Comparison of ENCODE assay signal across 1 cellular context in the genomic region with DNA sequence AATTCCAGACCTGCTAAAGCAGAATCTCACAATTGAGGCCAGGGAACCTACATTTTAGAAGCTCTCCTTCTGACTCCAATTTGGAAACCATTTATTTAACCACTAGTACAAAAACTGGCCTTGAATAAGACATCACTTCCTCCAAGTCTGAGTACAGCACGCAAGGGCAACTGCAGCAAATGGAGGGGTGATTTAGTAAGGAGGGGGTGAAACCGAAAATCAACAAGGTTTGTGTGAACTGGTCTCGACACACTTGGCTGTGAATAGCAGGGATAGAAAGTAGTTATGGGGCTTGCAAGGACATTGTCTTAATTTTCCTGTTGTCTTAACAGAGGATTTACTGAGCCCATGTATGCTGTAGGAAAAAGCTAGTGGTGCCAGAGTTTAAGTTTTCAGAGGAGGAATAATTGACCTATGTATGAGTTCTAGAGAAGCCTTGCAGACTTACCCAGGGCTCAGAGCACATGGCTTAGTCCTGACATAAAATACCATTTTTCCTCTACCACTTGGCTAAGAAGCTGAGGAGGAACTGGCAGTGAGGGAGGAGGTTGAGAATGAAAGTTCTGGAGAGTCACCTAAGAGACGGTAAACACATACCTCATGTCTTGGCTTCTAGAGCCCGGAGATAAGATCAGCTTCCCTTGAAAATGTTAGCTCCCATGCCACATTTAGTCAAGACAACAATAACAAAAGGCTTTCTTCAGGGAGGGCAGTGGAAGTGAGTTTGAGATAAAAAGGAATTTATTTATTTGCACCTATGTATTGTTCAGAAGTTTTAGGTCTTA.
TF ChIP-seq lines count a peak whose summit lies in the region.

No MANE protein-coding gene starts in this region.

TF ChIP-seq in H1, 55 proteins besides CTCF, POLR2A, EP300 and RAD21 (continued from another document):
- TF ChIP-seq TEAD4 (IDR thresholded peaks at IDR 0.05; ENCODE audit: low read depth, low read length) (no peak), EZH2 (IDR thresholded peaks at IDR 0.05; ENCODE audit: low read depth, low read length, severe bottlenecking) (no peak), CEBPB (IDR thresholded peaks at IDR 0.05; ENCODE audit: low read depth, low read length) (no peak)
